In the genomic region with DNA sequence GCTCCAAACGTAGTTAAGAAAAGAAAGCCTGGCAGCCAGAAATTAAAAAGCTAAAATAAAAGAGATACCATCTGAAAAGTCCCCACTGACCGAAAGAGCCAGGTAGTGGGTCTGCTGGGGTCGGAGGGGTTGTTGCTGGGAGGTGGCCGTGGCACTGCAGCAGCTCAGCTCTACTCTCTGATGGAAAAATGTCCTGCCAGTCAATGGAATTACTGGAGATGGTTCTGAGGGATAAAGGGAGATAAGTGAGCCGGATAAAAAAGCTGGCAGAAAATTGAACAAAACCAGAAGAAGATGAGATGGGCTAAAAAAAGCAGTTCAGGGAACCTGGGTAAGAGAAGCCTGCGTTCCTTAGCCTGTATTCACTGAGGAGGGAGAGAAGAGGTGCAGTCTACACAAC, we compare ENCODE assay signal across 19 cellular contexts.
"Had no signal": no experiment of that assay in that cellular context is flagged by ENCODE, and none has a peak within 500 bp of the region (broad histone marks: within the 10 kb centered on the region; RNA-seq: fewer than 3 reads in every experiment).

No MANE protein-coding gene starts in this region.

- H3K9me3 ChIP-seq: esophagus muscularis mucosa, gastroesophageal sphincter, left lung, lower lobe of right lung, mucosa of descending colon had no signal

- H3K27ac ChIP-seq: coronary artery, dorsolateral prefrontal cortex, esophagus muscularis mucosa, foreskin keratinocyte, gastroesophageal sphincter, hepatocyte, left lung, lower lobe of right lung had no signal

- H3K36me3 ChIP-seq: esophagus muscularis mucosa, gastroesophageal sphincter, left lung, lower lobe of right lung had no signal

- ATAC-seq: foreskin keratinocyte, gastroesophageal sphincter, left lung, lower lobe of right lung, mucosa of descending colon had no signal

- H3K4me3 ChIP-seq: coronary artery, dorsolateral prefrontal cortex, esophagus muscularis mucosa, gastroesophageal sphincter, hepatocyte, left lung, lower lobe of right lung, mucosa of descending colon had no signal

- H2AFZ ChIP-seq: hepatocyte had no signal

- DNase-seq: dermis blood vessel endothelial cell; dorsolateral prefrontal cortex; effector CD4-positive, alpha-beta T cell; effector memory CD4-positive, alpha-beta T cell; foreskin keratinocyte; hypothalamus; immature natural killer cell; islet precursor cell; kidney; kidney glomerular epithelial cell; left lung; lower lobe of right lung; mesenchymal stem cell; mucosa of descending colon; naive B cell had no signal

- H3K27me3 ChIP-seq: dorsolateral prefrontal cortex, esophagus muscularis mucosa, gastroesophageal sphincter, hepatocyte, left lung had no signal

- H3K4me1 ChIP-seq: esophagus muscularis mucosa, foreskin keratinocyte, gastroesophageal sphincter, lower lobe of right lung had no signal

- H3K4me2 ChIP-seq: hepatocyte had no signal

- H3K79me2 ChIP-seq: hepatocyte had no signal
